Comparison of ENCODE assay signal across 11 cellular contexts in genomic region chr13:20997301-20998061, GRCh38.
DNase-seq lines count a peak whose midpoint lies in the region; ATAC-seq and TF ChIP-seq lines count a peak whose summit lies in the region.
"Had no signal": no experiment of that assay in that cellular context is flagged by ENCODE, and none has a peak within 500 bp of the region (broad histone marks: within the 10 kb centered on the region; RNA-seq: fewer than 3 reads in every experiment).

No MANE protein-coding gene starts in this region.

- H3K9me2 ChIP-seq in GM23338 (ENCODE audit: insufficient read depth), result no peaks in the 10 kb centered on the region

- TF ChIP-seq CTCF in GM23338 (conservative IDR thresholded peaks at IDR 0.05; ENCODE audit: low read depth in 2 of 2), result no peak

- peak overlapping the region; percentile 41; the same call in 2 of the 3 replicates for H3K4me3 Mint-ChIP-seq in GM23338
- H3K4me3 Mint-ChIP-seq: activated B cell treated with CpG ODN at 0.5 μM for 24 hours; activated naive CD8-positive, alpha-beta T cell treated with anti-CD3 and anti-CD28 coated beads, Interleukin-2, amount 50 U/mL, for 24 hours had no signal

- peaks cover 15% of the 10 kb centered on the region for H3K36me3 Mint-ChIP-seq in GM23338 (ENCODE audit: low read depth)

- peaks cover 30% of the 10 kb centered on the region for H3K4me1 Mint-ChIP-seq in GM23338
- H3K4me1 Mint-ChIP-seq: activated B cell treated with CpG ODN at 0.5 μM for 24 hours; activated naive CD8-positive, alpha-beta T cell treated with anti-CD3 and anti-CD28 coated beads, Interleukin-2, amount 50 U/mL, for 24 hours had no signal

- peak overlapping the region; percentile 54 for H3K9ac ChIP-seq in adipocyte (ENCODE audit: low read length)

- H3K9me3 ChIP-seq in adipocyte (ENCODE audit: control insufficient read depth, low read length), result peaks cover 5% of the 10 kb centered on the region

- peaks cover 27% of the 10 kb centered on the region for H3K4me1 ChIP-seq in GM23338 (ENCODE audit: insufficient read depth)
- H3K4me1 ChIP-seq in adipocyte (ENCODE audit: control insufficient read depth, insufficient read depth, low read length), result peaks cover 29% of the 10 kb centered on the region

- peak overlapping the region; percentile 96 for H3K27ac ChIP-seq in GM23338 (ENCODE audit: low read depth)

- H3K27me3 Mint-ChIP-seq in GM23338 (ENCODE audit: insufficient read depth, low read depth, poor library complexity), result peaks cover 8% of the 10 kb centered on the region
- H3K27me3 Mint-ChIP-seq: activated B cell treated with CpG ODN at 0.5 μM for 24 hours; activated naive CD8-positive, alpha-beta T cell treated with anti-CD3 and anti-CD28 coated beads, Interleukin-2, amount 50 U/mL, for 24 hours had no signal

- H3F3A ChIP-seq in GM23338 (replicated peaks; ENCODE audit: low read depth), result 0 out of 2 replicates have a peak, but pooled peaks cover 4% of the 10 kb centered on the region

- peak overlapping the region; percentile 22 for H3K4me2 ChIP-seq in GM23338

- H3K4me3 ChIP-seq in GM23338, result peak overlapping the region; percentile 25; the same call in 1 of the 2 replicates
- no peak overlapping the region for H3K4me3 ChIP-seq in adipocyte (ENCODE audit: low read length)
- no peak overlapping the region for H3K4me3 ChIP-seq in skeletal muscle cell (ENCODE audit: low read depth, low read length)

- DNase-seq in GM23338 (ENCODE audit: low spot score) (peak; percentile 75), adipocyte (ENCODE audit: low read depth) (peak; percentile 94), left ventricle myocardium superior (peak; percentile 75), skeletal muscle cell (ENCODE audit: low read depth) (peak; percentile 66), NCI-H2196 (lab: John Stamatoyannopoulos, UW; ENCODE audit: unreplicated experiment) (no peak)
- no peak for DNase-seq in stimulated activated naive CD8-positive, alpha-beta T cell treated with anti-CD3 and anti-CD28 coated beads, Interleukin-15, Interleukin-2, amounts not matched to agents 100 U/mL and 50 U/mL, for 24 hours
- DNase-seq: activated B cell treated with CpG ODN at 0.5 μM for 24 hours; activated naive CD8-positive, alpha-beta T cell treated with anti-CD3 and anti-CD28 coated beads, Interleukin-2, amount 50 U/mL, for 24 hours; NCI-H446 had no signal

- peaks cover 88% of the 10 kb centered on the region for H3K79me2 ChIP-seq in GM23338 (replicated peaks; ENCODE audit: insufficient read depth)

- no peak overlapping the region for H2AFZ ChIP-seq in GM23338

- H3K36me3 ChIP-seq in GM23338 (ENCODE audit: insufficient read depth) (no peaks in the 10 kb centered on the region), adipocyte (ENCODE audit: control insufficient read depth, insufficient read depth, low read length, severe bottlenecking) (peaks cover 4% of the 10 kb centered on the region)

- peak overlapping the region; percentile 95 for H3K27ac Mint-ChIP-seq in GM23338
- H3K27ac Mint-ChIP-seq: activated B cell treated with CpG ODN at 0.5 μM for 24 hours; activated naive CD8-positive, alpha-beta T cell treated with anti-CD3 and anti-CD28 coated beads, Interleukin-2, amount 50 U/mL, for 24 hours had no signal

- ATAC-seq in GM23338 (peak; percentile 77), left ventricle myocardium superior (peak; percentile 76), GM21381 (IDR thresholded peaks at IDR 0.05; ENCODE audit: unreplicated experiment) (no peak), HG03039 (IDR thresholded peaks at IDR 0.05; ENCODE audit: unreplicated experiment) (no peak)
- no peak for ATAC-seq in stimulated activated naive CD8-positive, alpha-beta T cell treated with anti-CD3 and anti-CD28 coated beads, Interleukin-15, Interleukin-2, amounts not matched to agents 100 U/mL and 50 U/mL, for 24 hours
- ATAC-seq: activated naive CD8-positive, alpha-beta T cell treated with anti-CD3 and anti-CD28 coated beads, Interleukin-2, amount 50 U/mL, for 24 hours had no signal

- H3K27me3 ChIP-seq in GM23338 (ENCODE audit: insufficient read depth) (no peaks in the 10 kb centered on the region), adipocyte (replicated peaks; ENCODE audit: control insufficient read depth, insufficient read depth, low read length) (no peaks in the 10 kb centered on the region)

- intact Hi-C loops in left ventricle myocardium superior (cut with micrococcal nuclease), result no loop called here

- H3K9me3 Mint-ChIP-seq in GM23338, result peaks cover 7% of the 10 kb centered on the region
- H3K9me3 Mint-ChIP-seq: activated B cell treated with CpG ODN at 0.5 μM for 24 hours; activated naive CD8-positive, alpha-beta T cell treated with anti-CD3 and anti-CD28 coated beads, Interleukin-2, amount 50 U/mL, for 24 hours had no signal

- peaks cover 14% of the 10 kb centered on the region; the same call in 1 of the 2 replicates for H4K20me1 ChIP-seq in GM23338 (replicated peaks; ENCODE audit: insufficient read depth)

TF ChIP-seq in GM23338, 12 proteins besides CTCF, POLR2A, EP300 and RAD21:
- TF ChIP-seq POLR2AphosphoS5 (IDR thresholded peaks at IDR 0.05; ENCODE audit: low read depth), result 0 out of 2 replicates have a peak, but pooled peaks have one; percentile 39
- TF ChIP-seq EZH2phosphoT487 (IDR thresholded peaks at IDR 0.05; ENCODE audit: unreplicated experiment), result no peak

Comparison
In these comparisons a context has a peak if more than half of its experiments do, and no peak if none do; other contexts are left out.
1. ATAC-seq: peak in GM23338 (single experiment) and left ventricle myocardium superior (single experiment); none in GM21381 (single experiment), stimulated activated naive CD8-positive, alpha-beta T cell treated with anti-CD3 and anti-CD28 coated beads, Interleukin-15, Interleukin-2, amounts not matched to agents 100 U/mL and 50 U/mL, for 24 hours (single experiment) and HG03039 (single experiment).
2. DNase-seq: peak in GM23338 (single experiment), adipocyte (single experiment), left ventricle myocardium superior (single experiment) and skeletal muscle cell (single experiment); none in stimulated activated naive CD8-positive, alpha-beta T cell treated with anti-CD3 and anti-CD28 coated beads, Interleukin-15, Interleukin-2, amounts not matched to agents 100 U/mL and 50 U/mL, for 24 hours (single experiment) and NCI-H2196 (single experiment).